Comparison of ENCODE assay signal across 28 cellular contexts in the genomic region with DNA sequence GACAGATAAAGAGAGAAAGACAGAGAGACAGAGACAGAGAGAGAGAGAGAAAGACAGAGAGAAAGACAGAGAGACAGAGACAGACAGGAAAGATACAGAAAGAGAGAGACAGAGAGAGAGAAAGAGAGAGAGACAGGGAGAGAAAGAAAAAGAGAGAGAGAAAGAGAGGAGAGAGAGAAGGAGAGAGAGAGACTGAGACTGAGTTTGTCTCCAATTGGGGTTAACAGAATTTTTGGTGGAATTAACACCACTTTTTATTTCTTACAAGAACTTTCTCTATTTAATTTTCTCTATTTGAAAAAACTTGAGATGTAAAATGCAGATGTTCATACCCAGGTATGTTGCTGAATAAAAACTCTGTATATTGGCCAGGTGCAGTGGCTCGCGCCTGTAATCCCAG. TPM values are rescaled to one million over a fixed set of nuclear protein-coding genes. Genes with fewer than 3 reads are reported as not detected.
"Had no signal": no experiment of that assay in that cellular context is flagged by ENCODE, and none has a peak within 500 bp of the region (broad histone marks: within the 10 kb centered on the region; RNA-seq: fewer than 3 reads in every experiment).

No MANE protein-coding gene starts in this region.

- ATAC-seq: stimulated activated effector memory CD8-positive, alpha-beta T cell treated with anti-CD3 and anti-CD28 coated beads, Interleukin-12 subunit alpha, Interleukin-12 subunit beta, amount 100 ng/mL, for 72 hours; stimulated activated memory B cell treated with anti-CD40 and anti-IgM and Interleukin-4, amounts not matched to agents 10 μg/mL and 1 μg/mL and 100 μg/mL, for 72 hours; stimulated activated naive B cell treated with anti-CD40 and anti-IgM and Interleukin-4, amounts not matched to agents 10 μg/mL and 1 μg/mL and 100 μg/mL, for 72 hours; stimulated activated naive CD8-positive, alpha-beta T cell treated with anti-CD3 and anti-CD28 coated beads, Interleukin-15, amount 100 ng/mL, for 72 hours; stimulated activated naive CD8-positive, alpha-beta T cell treated with anti-CD3 and anti-CD28 coated beads, Interleukin-15, Interleukin-2, amounts not matched to agents 100 U/mL and 50 U/mL, for 24 hours; upper lobe of right lung had no signal

- H3K36me3 ChIP-seq: stomach, suprapubic skin, thoracic aorta, thyroid gland, tibial artery, tibial nerve, transverse colon, upper lobe of left lung, upper lobe of right lung, uterus, vagina had no signal

- H3K4me1 Mint-ChIP-seq: stimulated activated effector memory CD8-positive, alpha-beta T cell treated with anti-CD3 and anti-CD28 coated beads, Interleukin-12 subunit alpha, Interleukin-12 subunit beta, amount 100 ng/mL, for 72 hours; stimulated activated memory B cell treated with anti-CD40 and anti-IgM and Interleukin-4, amounts not matched to agents 10 μg/mL and 1 μg/mL and 100 μg/mL, for 72 hours; stimulated activated naive B cell treated with anti-CD40 and anti-IgM and Interleukin-4, amounts not matched to agents 10 μg/mL and 1 μg/mL and 100 μg/mL, for 72 hours; stimulated activated naive CD8-positive, alpha-beta T cell treated with anti-CD3 and anti-CD28 coated beads, Interleukin-15, amount 100 ng/mL, for 72 hours had no signal

- H3K9me3 ChIP-seq: stomach, suprapubic skin, testis, thoracic aorta, thyroid gland, tibial artery, tibial nerve, transverse colon, upper lobe of left lung, upper lobe of right lung, uterus, vagina had no signal

- H3K27ac Mint-ChIP-seq: stimulated activated effector memory CD8-positive, alpha-beta T cell treated with anti-CD3 and anti-CD28 coated beads, Interleukin-12 subunit alpha, Interleukin-12 subunit beta, amount 100 ng/mL, for 72 hours; stimulated activated memory B cell treated with anti-CD40 and anti-IgM and Interleukin-4, amounts not matched to agents 10 μg/mL and 1 μg/mL and 100 μg/mL, for 72 hours; stimulated activated naive B cell treated with anti-CD40 and anti-IgM and Interleukin-4, amounts not matched to agents 10 μg/mL and 1 μg/mL and 100 μg/mL, for 72 hours; stimulated activated naive CD8-positive, alpha-beta T cell treated with anti-CD3 and anti-CD28 coated beads, Interleukin-15, amount 100 ng/mL, for 72 hours; stimulated activated naive CD8-positive, alpha-beta T cell treated with anti-CD3 and anti-CD28 coated beads, Interleukin-15, Interleukin-2, amounts not matched to agents 100 ng/mL and 50 ng/mL, for 24 hours; type B pancreatic cell had no signal

- H3K27me3 Mint-ChIP-seq: stimulated activated memory B cell treated with anti-CD40 and anti-IgM and Interleukin-4, amounts not matched to agents 10 μg/mL and 1 μg/mL and 100 μg/mL, for 72 hours; stimulated activated naive CD8-positive, alpha-beta T cell treated with anti-CD3 and anti-CD28 coated beads, Interleukin-15, amount 100 ng/mL, for 72 hours; stimulated activated naive CD8-positive, alpha-beta T cell treated with anti-CD3 and anti-CD28 coated beads, Interleukin-15, Interleukin-2, amounts not matched to agents 100 ng/mL and 50 ng/mL, for 24 hours; type B pancreatic cell had no signal

- H3K4me1 ChIP-seq: stomach, suprapubic skin, testis, thyroid gland, tibial artery, tibial nerve, transverse colon, upper lobe of left lung, upper lobe of right lung, uterus, vagina had no signal

- DNase-seq: stimulated activated CD4-positive, alpha-beta T cell treated with anti-CD3 and anti-CD28 coated beads, Interleukin-2, amount 100 ng/mL, for 48 hours; stimulated activated CD4-positive, alpha-beta T cell treated with anti-CD3 and anti-CD28 coated beads, Interleukin-4, amount 100 ng/mL, for 1 hour; stimulated activated CD4-positive, alpha-beta T cell treated with anti-CD3 and anti-CD28 coated beads, Interleukin-4, amount 100 ng/mL, for 24 hours; stimulated activated CD4-positive, alpha-beta T cell treated with anti-CD3 and anti-CD28 coated beads, Interleukin-4, amount 100 ng/mL, for 4 hours; stimulated activated CD8-positive, alpha-beta memory T cell treated with anti-CD3 and anti-CD28 coated beads, Interleukin-4, amount 100 ng/mL, for 48 hours; stimulated activated naive B cell treated with anti-CD40 and anti-IgM and Interleukin-4, amounts not matched to agents 10 μg/mL and 1 μg/mL and 100 μg/mL, for 72 hours; stimulated activated naive CD4-positive, alpha-beta T cell; stimulated activated naive CD4-positive, alpha-beta T cell treated with Interleukin-2 at 50 U/mL for 16 hours; stimulated activated naive CD8-positive, alpha-beta T cell treated with anti-CD3 and anti-CD28 coated beads, Interleukin-15, amount 100 ng/mL, for 72 hours; stimulated activated naive CD8-positive, alpha-beta T cell treated with anti-CD3 and anti-CD28 coated beads, Interleukin-15, Interleukin-2, amounts not matched to agents 100 U/mL and 50 U/mL, for 24 hours; stomach; substantia nigra; testis; thyroid gland; tibial artery; transverse colon; trophoblast cell; upper lobe of left lung; upper lobe of right lung; uterus had no signal

- H3K4me3 Mint-ChIP-seq: stimulated activated effector memory CD8-positive, alpha-beta T cell treated with anti-CD3 and anti-CD28 coated beads, Interleukin-12 subunit alpha, Interleukin-12 subunit beta, amount 100 ng/mL, for 72 hours; stimulated activated memory B cell treated with anti-CD40 and anti-IgM and Interleukin-4, amounts not matched to agents 10 μg/mL and 1 μg/mL and 100 μg/mL, for 72 hours; stimulated activated naive B cell treated with anti-CD40 and anti-IgM and Interleukin-4, amounts not matched to agents 10 μg/mL and 1 μg/mL and 100 μg/mL, for 72 hours; stimulated activated naive CD8-positive, alpha-beta T cell treated with anti-CD3 and anti-CD28 coated beads, Interleukin-15, amount 100 ng/mL, for 72 hours; stimulated activated naive CD8-positive, alpha-beta T cell treated with anti-CD3 and anti-CD28 coated beads, Interleukin-15, Interleukin-2, amounts not matched to agents 100 ng/mL and 50 ng/mL, for 24 hours; type B pancreatic cell had no signal

- H3K36me3 Mint-ChIP-seq: stimulated activated effector memory CD8-positive, alpha-beta T cell treated with anti-CD3 and anti-CD28 coated beads, Interleukin-12 subunit alpha, Interleukin-12 subunit beta, amount 100 ng/mL, for 72 hours; stimulated activated memory B cell treated with anti-CD40 and anti-IgM and Interleukin-4, amounts not matched to agents 10 μg/mL and 1 μg/mL and 100 μg/mL, for 72 hours; stimulated activated naive B cell treated with anti-CD40 and anti-IgM and Interleukin-4, amounts not matched to agents 10 μg/mL and 1 μg/mL and 100 μg/mL, for 72 hours; type B pancreatic cell had no signal

- H3K9me3 Mint-ChIP-seq: stimulated activated effector memory CD8-positive, alpha-beta T cell treated with anti-CD3 and anti-CD28 coated beads, Interleukin-12 subunit alpha, Interleukin-12 subunit beta, amount 100 ng/mL, for 72 hours; stimulated activated naive CD8-positive, alpha-beta T cell treated with anti-CD3 and anti-CD28 coated beads, Interleukin-15, amount 100 ng/mL, for 72 hours; stimulated activated naive CD8-positive, alpha-beta T cell treated with anti-CD3 and anti-CD28 coated beads, Interleukin-15, Interleukin-2, amounts not matched to agents 100 ng/mL and 50 ng/mL, for 24 hours; type B pancreatic cell had no signal

- H3K4me3 ChIP-seq: stomach, suprapubic skin, testis, thoracic aorta, thyroid gland, tibial artery, tibial nerve, transverse colon, upper lobe of left lung, upper lobe of right lung, uterus, vagina had no signal

- H3K27ac ChIP-seq: stomach, suprapubic skin, testis, thoracic aorta, thyroid gland, tibial artery, tibial nerve, transverse colon, upper lobe of left lung, upper lobe of right lung, uterus, vagina had no signal

RNA-seq across cellular contexts. Expression of a gene that starts 56.6 kb away (rescaled TPM):
- total RNA-seq: vagina had no signal
